In the genomic region with DNA sequence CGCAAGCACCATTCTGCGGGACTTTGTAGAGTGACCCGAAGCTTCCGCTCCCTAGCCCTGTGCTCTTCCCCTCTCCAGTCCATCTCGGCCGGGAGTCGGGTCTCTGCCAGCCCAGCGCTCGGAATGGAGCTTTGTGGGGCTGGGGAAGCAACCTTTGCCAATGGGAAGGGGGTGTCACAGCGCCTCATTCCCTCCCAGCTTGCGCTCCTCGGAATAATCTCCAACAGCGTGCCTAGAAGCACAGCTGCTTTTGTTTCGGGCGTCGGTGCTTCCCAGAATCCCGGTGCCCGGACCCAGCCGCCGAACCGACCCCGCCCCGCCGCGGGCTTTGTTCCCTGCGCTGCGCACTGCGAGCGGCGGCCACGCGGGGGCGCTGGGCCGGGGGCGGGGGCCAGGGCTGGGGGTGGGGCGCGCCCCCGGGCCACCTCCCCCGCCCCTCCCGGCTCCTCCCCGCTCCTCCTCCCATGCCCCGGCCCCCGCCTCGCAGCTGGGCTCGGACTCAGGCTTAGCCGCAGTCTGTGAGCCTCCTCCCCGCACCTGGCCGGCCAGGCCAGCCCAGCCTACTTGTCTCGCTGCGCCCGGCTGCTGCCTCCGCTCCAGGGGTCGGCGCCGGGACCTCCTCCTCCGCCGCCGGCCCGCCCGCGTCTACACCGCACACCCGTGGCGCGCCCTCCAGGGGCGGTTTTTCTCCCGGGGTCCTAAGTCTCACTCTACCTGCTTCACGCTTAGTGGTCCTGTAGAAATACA, we compare ENCODE assay signal across 8 cellular contexts.
DNase-seq lines count a peak whose midpoint lies in the region; ATAC-seq and TF ChIP-seq lines count a peak whose summit lies in the region.

No MANE protein-coding gene starts in this region.

- H3K79me2 ChIP-seq in SK-N-SH (ENCODE audit: insufficient read depth) = no peaks in the 10 kb centered on the region

- H3K4me1 ChIP-seq in SK-N-SH (ENCODE audit: control insufficient read depth in 1 of 2, insufficient read depth in 2 of 2, low read depth in 1 of 2, low read length in 1 of 2) = peaks cover 3 to 19% of the 10 kb centered on the region in 2 experiments; a peak in 2 of 4 replicates
- peaks cover 13% of the 10 kb centered on the region for H3K4me1 ChIP-seq in skeletal muscle satellite cell (ENCODE audit: control insufficient read depth, insufficient read depth, low read length)

- H3K4me3 ChIP-seq in SK-N-SH (ENCODE audit: low read depth in 2 of 2, low read length in 1 of 2) = peak overlapping the region; percentile 64 to 70
- H3K4me3 ChIP-seq in iPS-11a (ENCODE audit: low read depth, low read length) = peak overlapping the region; percentile 43
- H3K4me3 ChIP-seq in skeletal muscle satellite cell (ENCODE audit: low read length) = peak overlapping the region; percentile 72

- no peaks in the 10 kb centered on the region for H3K9me3 ChIP-seq in SK-N-SH
- H3K9me3 ChIP-seq in skeletal muscle satellite cell (replicated peaks; ENCODE audit: low read length) = no peaks in the 10 kb centered on the region

- no peak for TF ChIP-seq RAD21 in SK-N-SH (IDR thresholded peaks at IDR 0.05; ENCODE audit: low read length)

- H3K36me3 ChIP-seq in SK-N-SH (replicated peaks in 1 of 2; ENCODE audit: control insufficient read depth in 1 of 2, insufficient read depth in 2 of 2, low read length in 1 of 2) (no peaks in the 10 kb centered on the region), skeletal muscle satellite cell (ENCODE audit: insufficient read depth, low read length) (no peaks in the 10 kb centered on the region)

- H4K20me1 ChIP-seq in SK-N-SH (ENCODE audit: insufficient read depth) = no peaks in the 10 kb centered on the region

- H3K27me3 ChIP-seq in SK-N-SH (ENCODE audit: insufficient read depth) (peaks cover 8% of the 10 kb centered on the region; the same call in 1 of the 2 replicates), skeletal muscle satellite cell (ENCODE audit: control insufficient read depth, insufficient read depth, low read length) (peaks cover 32% of the 10 kb centered on the region)

- ATAC-seq in Right ventricle myocardium inferior = peak; percentile 88
- no peak for ATAC-seq in HG02588 (IDR thresholded peaks at IDR 0.05; ENCODE audit: unreplicated experiment)

- no peak for TF ChIP-seq EP300 in SK-N-SH (IDR thresholded peaks at IDR 0.05; ENCODE audit: borderline replicate concordance in 1 of 2, low read depth in 1 of 2, low read length in 1 of 2)

- H2AFZ ChIP-seq in SK-N-SH (ENCODE audit: low read depth) = peak overlapping the region; percentile 94

- CTCF ChIA-PET in SK-N-SH (lab: Yijun Ruan, JAX) = interaction anchor here (0.6 to 4.4 kb wide), 35 partner anchors 8 to 793 kb away, joined by 3 to 61 read pairs (median 4); no protein-coding TSS in a partner anchor

- WGBS in SK-N-SH (ENCODE audit: low lambda C conversion rate) = 48% methylated on average over 11 of the region's 68 CpGs

- peak; percentile 45 for TF ChIP-seq CTCF in SK-N-SH (IDR thresholded peaks at IDR 0.05)

- POLR2A ChIA-PET in SK-N-SH (lab: Yijun Ruan, JAX) = interaction anchor here (0.6 to 1.4 kb wide), 2 partner anchors 38 to 78 kb away, joined by 3 to 5 read pairs; a partner anchor contains a TSS

- no peaks in the 10 kb centered on the region for H3F3A ChIP-seq in SK-N-SH (replicated peaks; ENCODE audit: insufficient read depth)

- intact Hi-C loops in Right ventricle myocardium inferior (cut with DNase I) (no loop called here), cardiac septum (cut with DNase I) (loop anchor here (5.0 kb wide), 1 partner anchor 236 kb away; no protein-coding TSS in a partner anchor)

- peak; percentile 84 for DNase-seq in Right ventricle myocardium inferior (ENCODE audit: missing footprints)
- DNase-seq in cardiac septum (ENCODE audit: low spot score) = no peak
- DNase-seq in HPDE6-E6E7 (ENCODE audit: extremely low spot score) = peak; percentile 55
- DNase-seq in SK-N-SH = peak; percentile 99
- peak; percentile 35 for DNase-seq in amniotic epithelial cell (ENCODE audit: low read depth)

- peak overlapping the region; percentile 94 for H3K4me2 ChIP-seq in SK-N-SH
- H3K4me2 ChIP-seq in skeletal muscle satellite cell (ENCODE audit: low read length) = peak overlapping the region; percentile 98

- H3K27ac ChIP-seq in SK-N-SH (ENCODE audit: low read depth in 2 of 2, low read length in 1 of 2) = peak overlapping the region in 1 of 2 experiments; percentile 47; a peak in 1 of 4 replicates

- no peaks in the 10 kb centered on the region for H3K9me2 ChIP-seq in SK-N-SH

- H3K9ac ChIP-seq in SK-N-SH (peak overlapping the region; percentile 63), skeletal muscle satellite cell (ENCODE audit: low read depth, low read length) (peak overlapping the region; percentile 79)

TF ChIP-seq in SK-N-SH, 30 proteins besides CTCF, POLR2A, EP300 and RAD21:
- TF ChIP-seq MXI1 (IDR thresholded peaks at IDR 0.05; ENCODE audit: low read depth, low read length) (no peak), SMC3 (IDR thresholded peaks at IDR 0.05; ENCODE audit: low read depth, low read length) (peak; percentile 9; the same call in 1 of the 2 replicates), FOXJ3 (CRISPR knock-in tag; IDR thresholded peaks at IDR 0.05) (no peak), RFX5 (IDR thresholded peaks at IDR 0.05; ENCODE audit: low read length) (no peak), EZH2phosphoT487 (IDR thresholded peaks at IDR 0.05; ENCODE audit: borderline replicate concordance, low read depth) (no peak)
- TF ChIP-seq, protein P1, sequence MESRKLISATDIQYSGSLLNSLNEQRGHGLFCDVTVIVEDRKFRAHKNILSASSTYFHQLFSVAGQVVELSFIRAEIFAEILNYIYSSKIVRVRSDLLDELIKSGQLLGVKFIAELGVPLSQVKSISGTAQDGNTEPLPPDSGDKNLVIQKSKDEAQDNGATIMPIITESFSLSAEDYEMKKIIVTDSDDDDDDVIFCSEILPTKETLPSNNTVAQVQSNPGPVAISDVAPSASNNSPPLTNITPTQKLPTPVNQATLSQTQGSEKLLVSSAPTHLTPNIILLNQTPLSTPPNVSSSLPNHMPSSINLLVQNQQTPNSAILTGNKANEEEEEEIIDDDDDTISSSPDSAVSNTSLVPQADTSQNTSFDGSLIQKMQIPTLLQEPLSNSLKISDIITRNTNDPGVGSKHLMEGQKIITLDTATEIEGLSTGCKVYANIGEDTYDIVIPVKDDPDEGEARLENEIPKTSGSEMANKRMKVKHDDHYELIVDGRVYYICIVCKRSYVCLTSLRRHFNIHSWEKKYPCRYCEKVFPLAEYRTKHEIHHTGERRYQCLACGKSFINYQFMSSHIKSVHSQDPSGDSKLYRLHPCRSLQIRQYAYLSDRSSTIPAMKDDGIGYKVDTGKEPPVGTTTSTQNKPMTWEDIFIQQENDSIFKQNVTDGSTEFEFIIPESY (IDR thresholded peaks at IDR 0.05; ENCODE audit: borderline replicate concordance, low read depth) = no peak
- TF ChIP-seq, protein P2, sequence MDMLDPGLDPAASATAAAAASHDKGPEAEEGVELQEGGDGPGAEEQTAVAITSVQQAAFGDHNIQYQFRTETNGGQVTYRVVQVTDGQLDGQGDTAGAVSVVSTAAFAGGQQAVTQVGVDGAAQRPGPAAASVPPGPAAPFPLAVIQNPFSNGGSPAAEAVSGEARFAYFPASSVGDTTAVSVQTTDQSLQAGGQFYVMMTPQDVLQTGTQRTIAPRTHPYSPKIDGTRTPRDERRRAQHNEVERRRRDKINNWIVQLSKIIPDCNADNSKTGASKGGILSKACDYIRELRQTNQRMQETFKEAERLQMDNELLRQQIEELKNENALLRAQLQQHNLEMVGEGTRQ (IDR thresholded peaks at IDR 0.05; ENCODE audit: borderline replicate concordance, low read depth, low read length) = no peak
- TF ChIP-seq, protein P3, sequence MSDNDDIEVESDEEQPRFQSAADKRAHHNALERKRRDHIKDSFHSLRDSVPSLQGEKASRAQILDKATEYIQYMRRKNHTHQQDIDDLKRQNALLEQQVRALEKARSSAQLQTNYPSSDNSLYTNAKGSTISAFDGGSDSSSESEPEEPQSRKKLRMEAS (IDR thresholded peaks at IDR 0.05; ENCODE audit: low read depth) = no peak
